23 cellular contexts compared by ENCODE assay signal in the genomic region with DNA sequence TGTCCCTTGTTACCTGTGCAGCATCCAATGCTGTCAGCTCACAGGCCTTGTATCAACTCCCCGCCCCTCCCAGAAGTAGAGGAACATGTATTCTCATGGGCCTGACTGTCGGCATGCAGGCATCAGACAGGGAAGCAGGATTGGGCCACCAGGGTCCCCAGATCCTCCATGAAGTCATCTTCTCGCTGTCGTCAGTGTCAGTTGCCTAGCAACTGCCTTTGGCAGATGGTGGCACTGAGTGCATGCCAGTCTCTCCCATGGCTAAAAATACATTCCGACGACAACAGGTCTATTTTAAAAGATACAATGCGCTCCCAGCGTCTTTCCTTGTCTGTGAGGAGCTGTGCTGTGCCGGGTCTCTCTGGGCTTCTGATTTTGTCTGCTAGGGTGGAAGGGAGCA. TPM values are rescaled to one million over a fixed set of nuclear protein-coding genes. Genes with fewer than 3 reads are reported as not detected.
DNase-seq lines count a peak whose midpoint lies in the region; ATAC-seq and TF ChIP-seq lines count a peak whose summit lies in the region.
"Had no signal": no experiment of that assay in that cellular context is flagged by ENCODE, and none has a peak within 500 bp of the region (broad histone marks: within the 10 kb centered on the region; RNA-seq: fewer than 3 reads in every experiment).

No MANE protein-coding gene starts in this region.

- no peak overlapping the region for H3K9ac ChIP-seq in parathyroid adenoma

- H4K20me1 ChIP-seq in osteoblast (ENCODE audit: insufficient read depth, low read length), result no peaks in the 10 kb centered on the region

- H3K9me3 ChIP-seq in heart right ventricle (peaks cover 0 to 10% (median 0%) of the 10 kb centered on the region in 11 donors), parathyroid adenoma (ENCODE audit: control insufficient read depth, low read length) (no peaks in the 10 kb centered on the region), osteoblast (ENCODE audit: low read depth, low read length) (no peaks in the 10 kb centered on the region), HAP-1 (no peaks in the 10 kb centered on the region)
- H3K9me3 ChIP-seq: ovary had no signal

- DNase-seq in DMS153 treated with DMSO at 0.1 percent for 48 hours (lab: John Stamatoyannopoulos, UW; ENCODE audit: unreplicated experiment) (peak; percentile 6), NCI-H69 (lab: John Stamatoyannopoulos, UW) (peak; percentile 1), heart right ventricle (peak; percentile 48 to 72), osteoblast (ENCODE audit: insufficient read length, low spot score, missing footprints) (no peak), HAP-1 (ENCODE audit: low spot score in 2 of 2) (no peak), GM13976 (ENCODE audit: low spot score) (no peak)
- DNase-seq: activated effector memory CD4-positive, alpha-beta T cell treated with Interleukin-2 at 50 U/mL for 16 hours; AML-193; amniotic stem cell; DMS79 treated with DMSO at 0.1 percent for 48 hours; erythroblast; KBM-7; kidney; NCI-H1092; NCI-H526 treated with DMSO at 0.1 percent for 48 hours; ovary had no signal

- H3K79me2 ChIP-seq in parathyroid adenoma (no peaks in the 10 kb centered on the region), osteoblast (ENCODE audit: insufficient read depth, low read length) (no peaks in the 10 kb centered on the region)

- TF ChIP-seq CTCF in heart right ventricle (IDR thresholded peaks at IDR 0.05) (no peak), parathyroid adenoma (IDR thresholded peaks at IDR 0.05) (no peak), osteoblast (IDR thresholded peaks at IDR 0.05; ENCODE audit: extremely low read depth, low read depth, low read length) (no peak), GM13976 (IDR thresholded peaks at IDR 0.05; ENCODE audit: borderline replicate concordance, control extremely low read depth, extremely low read depth, insufficient read depth, missing control alignments) (no peak)

- H3K27me3 ChIP-seq in heart right ventricle, result no peaks in the 10 kb centered on the region
- H3K27me3 ChIP-seq in parathyroid adenoma (ENCODE audit: control insufficient read depth, insufficient read depth, low read length), result no peaks in the 10 kb centered on the region
- no peaks in the 10 kb centered on the region for H3K27me3 ChIP-seq in osteoblast (ENCODE audit: insufficient read depth, low read length)
- H3K27me3 ChIP-seq in HAP-1 (ENCODE audit: low read depth), result 0 out of 2 replicates have a peak, but pooled peaks cover 2% of the 10 kb centered on the region
- H3K27me3 ChIP-seq: ovary had no signal

- H3K36me3 ChIP-seq in heart right ventricle, result no peaks in the 10 kb centered on the region
- no peaks in the 10 kb centered on the region for H3K36me3 ChIP-seq in parathyroid adenoma (ENCODE audit: control insufficient read depth, insufficient read depth, low read length)
- no peaks in the 10 kb centered on the region for H3K36me3 ChIP-seq in osteoblast (ENCODE audit: insufficient read depth, low read length)
- no peaks in the 10 kb centered on the region for H3K36me3 ChIP-seq in HAP-1 (replicated peaks)
- H3K36me3 ChIP-seq: ovary had no signal

- H3K27ac ChIP-seq in heart right ventricle (peak overlapping the region; percentile 26 to 92 (median 82)), parathyroid adenoma (no peak overlapping the region), osteoblast (ENCODE audit: low read depth, low read length) (no peak overlapping the region)
- H3K27ac ChIP-seq: HL-60, ovary, RWPE1 had no signal

- 31 to 49% methylated on average over 9 of the region's 9 CpGs for WGBS in heart right ventricle, 2 donors

- H3K4me1 ChIP-seq in heart right ventricle (peaks cover 0 to 33% (median 8%) of the 10 kb centered on the region in 9 donors), parathyroid adenoma (no peaks in the 10 kb centered on the region), osteoblast (ENCODE audit: insufficient read depth, low read length) (no peaks in the 10 kb centered on the region), HAP-1 (no peaks in the 10 kb centered on the region)

- H3K4me3 ChIP-seq in heart right ventricle (peak overlapping the region in 1 of 10 donors; percentile 18), parathyroid adenoma (ENCODE audit: low read depth, low read length) (no peak overlapping the region), osteoblast (ENCODE audit: insufficient read depth, low read length) (no peak overlapping the region), HAP-1 (no peak overlapping the region)
- H3K4me3 ChIP-seq: ovary had no signal

- intact Hi-C loops in heart right ventricle (cut with DNase I), result no loop called here

- in situ Hi-C loops in HAP-1 (cut with MboI; ENCODE audit: low sequenced_read_pairs), result no loop called here
- in situ Hi-C loops in GM13976 (cut with MboI; ENCODE audit: low sequenced_read_pairs, unreplicated experiment), result no loop called here

- H3K4me2 ChIP-seq in parathyroid adenoma (ENCODE audit: low read length), result no peak overlapping the region
- H3K4me2 ChIP-seq in osteoblast (ENCODE audit: insufficient read depth, low read length), result no peak overlapping the region

- ATAC-seq in heart right ventricle (peak; percentile 62 to 97 (median 90)), HG03342 (IDR thresholded peaks at IDR 0.05; ENCODE audit: unreplicated experiment) (no peak)
- ATAC-seq: WTC11 had no signal

- H2AFZ ChIP-seq in parathyroid adenoma, result peak overlapping the region; percentile 26
- no peak overlapping the region for H2AFZ ChIP-seq in osteoblast (ENCODE audit: low read length)

RNA-seq across cellular contexts. Expression of a gene that starts 36.8 kb away (rescaled TPM):
- total RNA-seq in heart right ventricle, result under 1 TPM in 1 of 10 donors, not detected in 9; 0.57 TPM
- polyA plus RNA-seq in heart right ventricle, result under 1 TPM in 1 of 2 donors, not detected in 1; 0.06 TPM
- total RNA-seq in osteoblast, result not detected in 2 replicates
- total RNA-seq: glomerular endothelial cell, kidney, mononuclear cell, ovary, WTC11 had no signal
- polyA plus RNA-seq: ovary had no signal

Comparison
In these comparisons a context has a peak if more than half of its experiments do, and no peak if none do; other contexts are left out.
1. DNase-seq: peak in DMS153 treated with DMSO at 0.1 percent for 48 hours (single experiment), NCI-H69 (single experiment) and heart right ventricle (2 of 2); none in osteoblast (single experiment), HAP-1 (0 of 2) and GM13976 (single experiment).
2. H3K27ac ChIP-seq: peak in heart right ventricle (10 of 10); none in parathyroid adenoma (single experiment) and osteoblast (single experiment).